In the genomic region with DNA sequence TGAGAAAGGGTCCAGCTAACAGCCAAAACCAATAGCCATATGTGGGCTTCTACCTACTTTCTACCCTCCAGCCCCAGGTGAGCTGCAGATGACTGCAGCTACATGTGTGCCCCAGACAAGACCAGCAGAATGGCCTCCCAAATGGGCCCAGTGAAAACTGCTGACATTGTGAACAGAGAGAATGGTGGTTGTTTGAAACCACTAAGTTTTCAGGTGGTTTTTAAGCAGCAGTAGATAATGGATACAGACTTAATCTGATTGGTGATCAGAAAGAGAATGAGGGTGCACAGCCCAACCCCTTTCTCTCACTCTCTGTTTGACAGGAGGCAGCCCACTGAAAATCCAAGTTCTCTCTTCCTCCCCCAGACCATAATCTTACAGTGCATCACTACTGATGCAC, we compare ENCODE assay signal across 9 cellular contexts. TPM values are rescaled to one million over a fixed set of nuclear protein-coding genes. Genes with fewer than 3 reads are reported as not detected.
DNase-seq lines count a peak whose midpoint lies in the region; ATAC-seq and TF ChIP-seq lines count a peak whose summit lies in the region.
"Had no signal": no experiment of that assay in that cellular context is flagged by ENCODE, and none has a peak within 500 bp of the region (broad histone marks: within the 10 kb centered on the region; RNA-seq: fewer than 3 reads in every experiment).

No MANE protein-coding gene starts in this region.

- DNase-seq in GM10248 (ENCODE audit: extremely low spot score), result peak; percentile 19
- DNase-seq in mesendoderm, result no peak
- DNase-seq in dorsolateral prefrontal cortex, result no peak
- no peak for DNase-seq in type B pancreatic cell (ENCODE audit: extremely low spot score, unreplicated experiment)
- DNase-seq in NCI-H69 (lab: John Stamatoyannopoulos, UW), result no peak
- DNase-seq: anterior cingulate cortex had no signal

- no peak overlapping the region for H3K27ac ChIP-seq in mesendoderm (ENCODE audit: low read depth, low read length)
- H3K27ac ChIP-seq in dorsolateral prefrontal cortex, result no peak overlapping the region

- no peaks in the 10 kb centered on the region for H3K36me3 ChIP-seq in mesendoderm (ENCODE audit: control insufficient read depth, insufficient read depth, low read length)

- H3K4me1 Mint-ChIP-seq in type B pancreatic cell (ENCODE audit: unreplicated experiment), result no peaks in the 10 kb centered on the region

- H3K56ac ChIP-seq in mesendoderm (ENCODE audit: low read length), result no peak overlapping the region

- H3K27me3 ChIP-seq in mesendoderm (ENCODE audit: insufficient read depth, low read length, poor library complexity) (no peaks in the 10 kb centered on the region), dorsolateral prefrontal cortex (peaks cover 0 to 4% (median 0%) of the 10 kb centered on the region in 45 donors)

- TF ChIP-seq CTCF in GM10248 (IDR thresholded peaks at IDR 0.05; ENCODE audit: control extremely low read depth, extremely low read depth, low read depth, missing control alignments) (no peak), dorsolateral prefrontal cortex (IDR thresholded peaks at IDR 0.05 in 54 of 56, conservative IDR thresholded peaks at IDR 0.05 in 2 of 56; ENCODE audit: low read depth in 1 of 56, partially characterized antibody in 56 of 56) (no peak), type B pancreatic cell (conservative IDR thresholded peaks at IDR 0.05) (no peak)

- H3K9me3 Mint-ChIP-seq in type B pancreatic cell, result no peaks in the 10 kb centered on the region

- no peak overlapping the region for H3K4me3 Mint-ChIP-seq in type B pancreatic cell

- POLR2A ChIA-PET in GM10248 (lab: Yijun Ruan, JAX), result no interaction called here

- H2BK120ac ChIP-seq in mesendoderm (ENCODE audit: low read depth, low read length), result no peak overlapping the region

- no peak overlapping the region for H3K18ac ChIP-seq in mesendoderm (ENCODE audit: low read length)

- no peak overlapping the region for H3K23ac ChIP-seq in mesendoderm (ENCODE audit: low read length)

- no peak overlapping the region for H3K27ac Mint-ChIP-seq in type B pancreatic cell

- H3K79me2 ChIP-seq in mesendoderm (ENCODE audit: control insufficient read depth, insufficient read depth, low read length), result no peaks in the 10 kb centered on the region

- no peak overlapping the region for H2BK5ac ChIP-seq in mesendoderm (ENCODE audit: low read length)

- no peak overlapping the region for H4K8ac ChIP-seq in mesendoderm (ENCODE audit: low read depth, low read length)

- CTCF ChIA-PET in GM10248 (lab: Yijun Ruan, JAX), result no interaction called here

- H3K4me2 ChIP-seq in mesendoderm (ENCODE audit: low read length), result no peak overlapping the region

- H4K5ac ChIP-seq in mesendoderm (ENCODE audit: low read length), result no peak overlapping the region

- H3K27me3 Mint-ChIP-seq in type B pancreatic cell, result no peaks in the 10 kb centered on the region

- peak; percentile 93 for ATAC-seq in GM18909 (IDR thresholded peaks at IDR 0.05; ENCODE audit: poor library complexity, unreplicated experiment)
- peak; percentile 82 for ATAC-seq in HG02571 (IDR thresholded peaks at IDR 0.05; ENCODE audit: unreplicated experiment)
- ATAC-seq in HG03442 (IDR thresholded peaks at IDR 0.05; ENCODE audit: unreplicated experiment), result peak; percentile 93

- no peak overlapping the region for H3K4ac ChIP-seq in mesendoderm (ENCODE audit: low read depth, low read length)

- intact Hi-C loops in dorsolateral prefrontal cortex (cut with DNase I), result no loop called here

- H3K36me3 Mint-ChIP-seq in type B pancreatic cell, result no peaks in the 10 kb centered on the region

- H3K4me1 ChIP-seq in mesendoderm (ENCODE audit: control insufficient read depth, low read depth, low read length), result no peaks in the 10 kb centered on the region

- no peak overlapping the region for H2AK5ac ChIP-seq in mesendoderm (ENCODE audit: low read length)

- H3K79me1 ChIP-seq in mesendoderm (ENCODE audit: low read length), result no peaks in the 10 kb centered on the region

- H3K9ac ChIP-seq in mesendoderm (ENCODE audit: low read length), result no peak overlapping the region

- H2BK15ac ChIP-seq in mesendoderm (replicated peaks; ENCODE audit: low read depth), result no peak overlapping the region

- no peak overlapping the region for H3K4me3 ChIP-seq in mesendoderm (ENCODE audit: low read length)
- no peak overlapping the region for H3K4me3 ChIP-seq in dorsolateral prefrontal cortex

RNA-seq across cellular contexts. Expression of a gene that starts 42.5 kb away (rescaled TPM):
- polyA plus RNA-seq in mesendoderm (2013, experiment 1 of 2), result 1.2 TPM
- 1.1 TPM for polyA plus RNA-seq in mesendoderm (2013, experiment 2 of 2)
- total RNA-seq in dorsolateral prefrontal cortex (10 to 100 TPM in 2 of 120 experiments, 1 to 10 TPM in 118; 2.7 to 12.5 (median 6.3) TPM), type B pancreatic cell (ENCODE audit: low replicate concordance) (3.8 and 4.5 TPM in 2 replicates)
